ENCODE assay signal across 1 cellular context in the genomic region with DNA sequence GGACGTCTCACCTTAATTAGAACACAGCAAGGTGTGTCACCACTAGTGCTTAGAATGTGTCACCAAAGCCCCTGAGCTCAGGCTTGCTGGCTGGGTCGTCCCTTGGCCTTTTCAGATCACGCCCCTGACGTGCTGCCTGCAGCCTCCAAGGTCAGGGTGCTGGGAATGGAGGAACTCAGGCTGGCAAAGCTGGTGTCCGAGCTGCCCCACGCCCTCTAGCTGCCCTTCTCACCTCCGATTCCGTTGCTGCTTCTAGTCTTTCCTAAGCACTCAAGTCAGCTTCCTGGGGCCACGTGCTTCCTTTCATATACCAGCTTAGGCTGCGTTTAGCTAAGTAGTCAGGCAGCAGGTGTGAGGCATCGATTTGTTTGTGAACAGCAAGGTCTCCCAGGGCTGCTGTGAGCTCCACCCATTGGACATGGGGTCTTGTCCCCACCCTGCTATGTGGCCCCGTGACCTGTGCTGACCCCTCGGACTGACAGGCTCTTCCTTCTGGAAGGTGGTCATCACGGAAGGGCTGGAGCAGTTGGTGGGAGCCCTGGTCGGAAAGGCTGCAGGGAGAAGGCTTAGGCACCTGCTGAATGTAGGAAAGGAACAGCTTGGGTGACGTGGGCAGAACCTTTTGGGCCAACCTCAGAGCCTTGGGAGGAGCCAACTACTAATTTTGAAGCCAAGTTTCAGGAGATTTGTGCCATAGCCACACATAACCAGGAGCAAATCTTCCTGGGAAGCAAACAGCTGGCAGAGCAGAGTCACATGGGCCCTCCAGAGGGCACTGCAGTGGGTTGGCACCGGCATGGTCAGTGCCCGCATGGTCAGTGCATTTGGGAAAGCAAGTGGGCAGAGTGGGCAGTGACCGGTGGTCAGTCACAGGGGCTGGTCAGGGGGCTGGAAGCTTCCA.
TF ChIP-seq lines count a peak whose summit lies in the region.

No MANE protein-coding gene starts in this region.

TF ChIP-seq in H1, 55 proteins besides CTCF, POLR2A, EP300 and RAD21:
- TF ChIP-seq POU5F1 (IDR thresholded peaks at IDR 0.05; ENCODE audit: low read depth, low read length): no peak
TF ChIP-seq in H1: peak in this region for 0.
